Comparison of ENCODE assay signal across 8 cellular contexts in genomic region chr12:27709932-27710591, GRCh38. TPM values are rescaled to one million over a fixed set of nuclear protein-coding genes. Genes with fewer than 3 reads are reported as not detected.
DNase-seq lines count a peak whose midpoint lies in the region; ATAC-seq, FAIRE-seq and TF ChIP-seq lines count a peak whose summit lies in the region.

No MANE protein-coding gene starts in this region.

- H3K27me3 ChIP-seq in Caco-2 (replicated peaks; ENCODE audit: control insufficient read depth, insufficient read depth, low read length) (no peaks in the 10 kb centered on the region), SJCRH30 (no peaks in the 10 kb centered on the region), endothelial cell of umbilical vein (ENCODE audit: control insufficient read depth in 2 of 2, insufficient read depth in 2 of 2, low read length in 2 of 2) (no peaks in the 10 kb centered on the region), muscle layer of colon (ENCODE audit: control insufficient read depth in 1 of 2, insufficient read depth in 2 of 2, low read length in 2 of 2) (no peaks in the 10 kb centered on the region)

- POLR2A ChIA-PET in Caco-2 (lab: Charles Lee) (interaction anchor here (1.2 to 1.5 kb wide), 4 partner anchors 14 to 877 kb away, joined by 3 to 6 read pairs (median 4); partner anchors contain the start of genes ITPR2, KLHL42, MANSC4 and PPFIBP1), endothelial cell of umbilical vein (lab: Charles Lee) (no interaction called here)

- peak overlapping the region; percentile 12 for H2AFZ ChIP-seq in endothelial cell of umbilical vein (ENCODE audit: low read depth, low read length)

- H3K4me3 ChIP-seq in Caco-2 (ENCODE audit: low read depth, low read length) (peak overlapping the region; percentile 73), SJCRH30 (peak overlapping the region; percentile 87), endothelial cell of umbilical vein (replicated peaks in 1 of 3; ENCODE audit: insufficient read depth in 1 of 3, low read depth in 1 of 3, low read length in 3 of 3) (peak overlapping the region; percentile 10 to 93 (median 91)), muscle layer of colon (ENCODE audit: low read depth in 1 of 2, low read length in 2 of 2) (peak overlapping the region; percentile 73 to 96)

- H3K9me1 ChIP-seq in endothelial cell of umbilical vein (replicated peaks; ENCODE audit: control insufficient read depth, extremely low read depth, insufficient read depth, low read length) = no peaks in the 10 kb centered on the region

- no peaks in the 10 kb centered on the region for H4K20me1 ChIP-seq in endothelial cell of umbilical vein (replicated peaks; ENCODE audit: control insufficient read depth, extremely low read depth, insufficient read depth, low read length)

- TF ChIP-seq POLR2A in endothelial cell of umbilical vein (IDR thresholded peaks at IDR 0.05; ENCODE audit: low read depth, low read length) = no peak

- H3K36me3 Mint-ChIP-seq in Caco-2 (ENCODE audit: insufficient read depth, unreplicated experiment) = peaks cover 13% of the 10 kb centered on the region

- H3K9me3 ChIP-seq in Caco-2 (no peaks in the 10 kb centered on the region), SJCRH30 (replicated peaks) (no peaks in the 10 kb centered on the region), endothelial cell of umbilical vein (replicated peaks; ENCODE audit: control insufficient read depth, insufficient read depth, low read length) (no peaks in the 10 kb centered on the region), muscle layer of colon (ENCODE audit: low read length) (no peaks in the 10 kb centered on the region)

- H3K9ac ChIP-seq in endothelial cell of umbilical vein (replicated peaks; ENCODE audit: extremely low read depth, insufficient read depth, low read length) (peak overlapping the region; percentile 67), muscle layer of colon (ENCODE audit: low read length) (peak overlapping the region; percentile 79)

- H3K9me3 Mint-ChIP-seq in Caco-2 (ENCODE audit: unreplicated experiment) = no peaks in the 10 kb centered on the region

- ATAC-seq in GM19463 (IDR thresholded peaks at IDR 0.05; ENCODE audit: unreplicated experiment) (peak; percentile 35), HG03460 (IDR thresholded peaks at IDR 0.05; ENCODE audit: unreplicated experiment) (peak; percentile 41)

- H3K4me1 ChIP-seq in Caco-2 (no peaks in the 10 kb centered on the region), SJCRH30 (no peaks in the 10 kb centered on the region), endothelial cell of umbilical vein (ENCODE audit: control insufficient read depth, extremely low read depth, insufficient read depth, low read length) (peaks cover 10% of the 10 kb centered on the region), muscle layer of colon (ENCODE audit: insufficient read depth, low read length) (peaks cover 14% of the 10 kb centered on the region)

- H3K27ac ChIP-seq in SJCRH30 (peak overlapping the region; percentile 72), endothelial cell of umbilical vein (ENCODE audit: insufficient read depth, low read depth, low read length) (peak overlapping the region; percentile 45), muscle layer of colon (ENCODE audit: low read depth, low read length) (peak overlapping the region; percentile 96)

- peaks cover 11% of the 10 kb centered on the region for H3K4me1 Mint-ChIP-seq in Caco-2 (ENCODE audit: low read depth, unreplicated experiment)

- CTCF ChIA-PET in Caco-2 (lab: Charles Lee) = interaction anchor here (0.6 kb wide), 1 partner anchor 878 kb away, joined by 6 read pairs; no protein-coding TSS in a partner anchor
- CTCF ChIA-PET in endothelial cell of umbilical vein (lab: Charles Lee) = interaction anchor here (1.4 kb wide), 1 partner anchor 111 kb away, joined by 3 read pairs; no protein-coding TSS in a partner anchor

- BruUV-seq in Caco-2 (replicated peaks; lab: Mats Ljungman, UMichigan) (TSS peak; percentile 98), endothelial cell of umbilical vein (replicated peaks; lab: Mats Ljungman, UMichigan) (TSS peak; percentile 97)

- peak; percentile 26 for FAIRE-seq in endothelial cell of umbilical vein (lab: Jason Lieb, UNC)

- H3K36me3 ChIP-seq in Caco-2 (ENCODE audit: control insufficient read depth, insufficient read depth, low read length) = no peaks in the 10 kb centered on the region
- peaks cover 4% of the 10 kb centered on the region for H3K36me3 ChIP-seq in SJCRH30
- no peaks in the 10 kb centered on the region for H3K36me3 ChIP-seq in endothelial cell of umbilical vein (ENCODE audit: control insufficient read depth in 2 of 2, extremely low read depth in 1 of 2, insufficient read depth in 2 of 2, low read length in 2 of 2)
- no peaks in the 10 kb centered on the region for H3K36me3 ChIP-seq in muscle layer of colon (ENCODE audit: insufficient read depth, low read length)

- peak overlapping the region; percentile 84 for H3K4me2 ChIP-seq in endothelial cell of umbilical vein (ENCODE audit: insufficient read depth, low read length)

- H3K4me3 Mint-ChIP-seq in Caco-2 (ENCODE audit: unreplicated experiment) = peak overlapping the region; percentile 93

- DNase-seq in Caco-2 = peak in 1 of 2 experiments; percentile 49
- no peak for DNase-seq in SJCRH30
- peak; percentile 75 for DNase-seq in endothelial cell of umbilical vein (ENCODE audit: low read depth, low spot score)
- no peak for DNase-seq in NCI-H1436 treated with DMSO at 0.1 percent for 48 hours (lab: John Stamatoyannopoulos, UW)
- DNase-seq in activated CD8-positive, alpha-beta memory T cell treated with anti-CD3 and anti-CD28 coated beads, Interleukin-2, amount 50 U/mL, for 48 hours = no peak

- dilution Hi-C loops in endothelial cell of umbilical vein (cut with MboI; ENCODE audit: extremely low pct_ligation_motif_present, low sequenced_read_pairs) = no loop called here

- TF ChIP-seq CTCF in Caco-2 (IDR thresholded peaks at IDR 0.05; ENCODE audit: insufficient read depth in 1 of 2, low read depth in 1 of 2, low read length in 1 of 2, severe bottlenecking in 1 of 2, unreplicated experiment in 1 of 2) (no peak), endothelial cell of umbilical vein (IDR thresholded peaks at IDR 0.05; ENCODE audit: extremely low read depth in 1 of 2, insufficient read depth in 1 of 2, low read depth in 1 of 2, low read length in 2 of 2) (no peak)

- H3K79me2 ChIP-seq in endothelial cell of umbilical vein (ENCODE audit: control insufficient read depth, insufficient read depth, low read length) = peaks cover 40% of the 10 kb centered on the region

- peak overlapping the region; percentile 97 for H3K27ac Mint-ChIP-seq in Caco-2 (ENCODE audit: unreplicated experiment)

- intact Hi-C loops in Caco-2 (cut with micrococcal nuclease; ENCODE audit: unreplicated experiment) (no loop called here), endothelial cell of umbilical vein (cut with micrococcal nuclease) (no loop called here)

- no peaks in the 10 kb centered on the region for H3K27me3 Mint-ChIP-seq in Caco-2 (ENCODE audit: insufficient read depth, unreplicated experiment)

TF ChIP-seq in endothelial cell of umbilical vein, 7 proteins besides CTCF, POLR2A, EP300 and RAD21:
- TF ChIP-seq JUN (IDR thresholded peaks at IDR 0.05; ENCODE audit: borderline replicate concordance, insufficient read depth, insufficient read length, low read depth) = no peak
- no peak for TF ChIP-seq GATA2 (IDR thresholded peaks at IDR 0.05; ENCODE audit: insufficient read depth, insufficient read length, low read depth, low read length)
- TF ChIP-seq MYC (IDR thresholded peaks at IDR 0.05; ENCODE audit: low read depth, low read length) = no peak
- no peak for TF ChIP-seq FOS (IDR thresholded peaks at IDR 0.05; ENCODE audit: borderline replicate concordance, insufficient read depth, low read length)
- no peak for TF ChIP-seq POLR2AphosphoS5 (IDR thresholded peaks at IDR 0.05; ENCODE audit: insufficient read depth, low read depth, low read length)
- TF ChIP-seq MAX (IDR thresholded peaks at IDR 0.05; ENCODE audit: insufficient read depth, insufficient read length) = no peak
- TF ChIP-seq EZH2 (IDR thresholded peaks at IDR 0.05; ENCODE audit: borderline replicate concordance, low read depth, low read length, severe bottlenecking) = no peak

RNA-seq across cellular contexts. Expression of gene MRPS35, which starts 0.6 kb away (rescaled TPM):
- total RNA-seq in Caco-2 (2022) (135 TPM in 2 replicates), endothelial cell of umbilical vein (38.2 and 38.6 TPM in 2 replicates)
- total RNA-seq in SJCRH30 (2014; rRNA removed; shearing (Covaris generic)) = 83.6 and 88.3 TPM in 2 replicates
- 17.3 and 22.7 TPM in 2 replicates for polyA plus RNA-seq in endothelial cell of umbilical vein
- polyA plus RNA-seq in endothelial cell of umbilical vein (2011; cell fraction: cytosol; rRNA removed) = 44.8 and 48.3 TPM in 2 replicates
- 20.6 and 23.1 TPM in 2 replicates for polyA plus RNA-seq in endothelial cell of umbilical vein (2011; cell fraction: nucleus; rRNA removed)
- polyA plus RNA-seq in endothelial cell of umbilical vein (2012) = 42.6 and 56.7 TPM in 2 replicates
- polyA minus RNA-seq in endothelial cell of umbilical vein = 10.8 and 13.2 TPM in 2 replicates
- polyA minus RNA-seq in endothelial cell of umbilical vein (2011; cell fraction: cytosol; rRNA and poly(A)+ RNA removed) = 80.6 TPM
- 6.1 and 9.0 TPM in 2 replicates for polyA minus RNA-seq in endothelial cell of umbilical vein (2011; cell fraction: nucleus; rRNA and poly(A)+ RNA removed)

RNA-seq across cellular contexts. Expression of gene REP15, which starts 13.8 kb away (rescaled TPM):
- 1.8 and 2.3 TPM in 2 replicates for total RNA-seq in Caco-2 (2022)
- 1.6 and 2.2 TPM in 2 replicates for total RNA-seq in SJCRH30 (2014; rRNA removed; shearing (Covaris generic))
- 4.3 and 4.8 TPM in 2 replicates for total RNA-seq in endothelial cell of umbilical vein
- 0.51 and 0.94 TPM in 2 replicates for polyA plus RNA-seq in endothelial cell of umbilical vein
- 0.83 and 0.94 TPM in 2 replicates for polyA plus RNA-seq in endothelial cell of umbilical vein (2011; cell fraction: cytosol; rRNA removed)
- polyA plus RNA-seq in endothelial cell of umbilical vein (2011; cell fraction: nucleus; rRNA removed) = 3.4 and 4.5 TPM in 2 replicates
- 1.3 and 2.2 TPM in 2 replicates for polyA plus RNA-seq in endothelial cell of umbilical vein (2012)
- polyA minus RNA-seq in endothelial cell of umbilical vein = 2.0 and 3.0 TPM in 2 replicates
- polyA minus RNA-seq in endothelial cell of umbilical vein (2011; cell fraction: cytosol; rRNA and poly(A)+ RNA removed) = not detected
- polyA minus RNA-seq in endothelial cell of umbilical vein (2011; cell fraction: nucleus; rRNA and poly(A)+ RNA removed) = 7.4 and 8.3 TPM in 2 replicates

Comparison
In these comparisons a context has a peak if more than half of its experiments do, and no peak if none do; other contexts are left out.
1. H3K27ac ChIP-seq: peak in every context shown above with its lines; median percentile 96 in muscle layer of colon; 72 in SJCRH30; 45 in endothelial cell of umbilical vein.